In the genomic region with DNA sequence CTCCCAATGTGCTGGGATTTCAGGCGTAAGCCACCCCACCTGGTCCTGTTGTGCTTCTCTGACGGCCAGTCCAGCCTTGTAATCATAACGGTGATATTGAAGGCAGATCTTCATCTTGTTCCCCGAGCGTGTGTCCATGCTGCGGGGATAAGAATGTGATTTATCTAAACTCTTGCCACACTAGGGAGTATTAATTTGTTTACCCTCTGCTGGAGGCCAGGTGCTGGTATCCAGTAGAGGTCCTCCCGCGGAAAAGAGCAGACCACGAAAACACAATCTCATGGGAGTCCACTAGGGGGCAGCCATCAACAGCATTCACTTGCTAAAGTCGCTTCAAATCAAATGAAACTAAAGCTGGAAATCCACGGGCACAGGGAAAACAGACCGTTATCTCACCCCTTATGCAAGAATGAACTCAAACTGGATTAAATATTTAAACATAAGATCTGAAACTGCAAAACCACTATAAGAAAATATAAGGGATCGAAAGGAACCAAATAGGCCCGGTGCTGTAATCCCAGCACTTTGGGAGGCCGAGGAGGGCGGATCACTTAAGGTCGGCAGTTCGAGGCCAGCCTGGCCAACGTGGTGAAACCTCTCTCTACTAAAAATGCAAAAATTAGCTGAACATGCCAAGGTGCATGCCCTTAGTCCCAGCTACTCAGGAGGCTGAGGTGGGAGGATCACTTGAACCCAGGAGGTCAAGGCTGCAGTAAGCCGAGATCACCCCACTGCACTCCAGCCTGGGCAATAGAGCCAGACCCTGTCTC, we compare ENCODE assay signal across 8 cellular contexts. TPM values are rescaled to one million over a fixed set of nuclear protein-coding genes. Genes with fewer than 3 reads are reported as not detected.
DNase-seq lines count a peak whose midpoint lies in the region; ATAC-seq and TF ChIP-seq lines count a peak whose summit lies in the region.

No MANE protein-coding gene starts in this region.

- peak; percentile 30 for DNase-seq in GF-D8 (lab: John Stamatoyannopoulos, UW)
- DNase-seq in NCI-H1417 (lab: John Stamatoyannopoulos, UW) = peak; percentile 74 to 92 (median 78)
- peak; percentile 53 for DNase-seq in T follicular helper cell (ENCODE audit: low read depth)
- DNase-seq in activated naive CD8-positive, alpha-beta T cell treated with anti-CD3 and anti-CD28 coated beads, Interleukin-2, amount 10 ng/mL, durations not matched to agents 7 days and 5 days = peak; percentile 60
- DNase-seq in Right ventricle myocardium inferior (ENCODE audit: missing footprints) = peak; percentile 72
- DNase-seq in posterior vena cava (ENCODE audit: low spot score) = peak; percentile 87
- DNase-seq in upper lobe of left lung = peak in 1 of 2 donors; percentile 82

- H3K4me3 Mint-ChIP-seq in activated naive CD8-positive, alpha-beta T cell treated with anti-CD3 and anti-CD28 coated beads, Interleukin-2, amount 10 ng/mL, durations not matched to agents 7 days and 5 days = peak overlapping the region; percentile 56

- no peaks in the 10 kb centered on the region for H3K36me3 ChIP-seq in upper lobe of left lung

- POLR2A ChIA-PET in activated naive CD8-positive, alpha-beta T cell treated with anti-CD3 and anti-CD28 coated beads, Interleukin-2, amount 10 ng/mL, durations not matched to agents 7 days and 5 days (lab: Charles Lee) = interaction anchor here (1.0 kb wide), 1 partner anchor 22 kb away, joined by 3 read pairs; a partner anchor contains a TSS

- intact Hi-C loops in Right ventricle myocardium inferior (cut with DNase I) = no loop called here
- intact Hi-C loops in posterior vena cava (cut with DNase I) = no loop called here

- H3K27ac Mint-ChIP-seq in activated naive CD8-positive, alpha-beta T cell treated with anti-CD3 and anti-CD28 coated beads, Interleukin-2, amount 10 ng/mL, durations not matched to agents 7 days and 5 days = no peak overlapping the region

- H3K4me1 ChIP-seq in upper lobe of left lung = peaks cover 0 to 8% (median 4%) of the 10 kb centered on the region in 4 donors

- 37% methylated on average over 20 of the region's 20 CpGs for WGBS in upper lobe of left lung, 2 donors

- no peaks in the 10 kb centered on the region for H3K27me3 Mint-ChIP-seq in activated naive CD8-positive, alpha-beta T cell treated with anti-CD3 and anti-CD28 coated beads, Interleukin-2, amount 10 ng/mL, durations not matched to agents 7 days and 5 days

- TF ChIP-seq EP300 in upper lobe of left lung (IDR thresholded peaks at IDR 0.05) = no peak

- peak overlapping the region in 1 of 4 donors; percentile 20 for H3K4me3 ChIP-seq in upper lobe of left lung

- H3K27me3 ChIP-seq in upper lobe of left lung = no peaks in the 10 kb centered on the region

- H3K4me1 Mint-ChIP-seq in activated naive CD8-positive, alpha-beta T cell treated with anti-CD3 and anti-CD28 coated beads, Interleukin-2, amount 10 ng/mL, durations not matched to agents 7 days and 5 days = peaks cover 11% of the 10 kb centered on the region

- no peaks in the 10 kb centered on the region for H3K9me3 ChIP-seq in upper lobe of left lung

- ATAC-seq in activated naive CD8-positive, alpha-beta T cell treated with anti-CD3 and anti-CD28 coated beads, Interleukin-2, amount 10 ng/mL, durations not matched to agents 7 days and 5 days (ENCODE audit: low read depth) = peak; percentile 58
- ATAC-seq in Right ventricle myocardium inferior = peak; percentile 86
- ATAC-seq in upper lobe of left lung (ENCODE audit: low FRiP score in 2 of 2) = peak; percentile 88 to 93
- ATAC-seq in HG03139 (IDR thresholded peaks at IDR 0.05; ENCODE audit: unreplicated experiment) = no peak

- peak overlapping the region in 1 of 4 donors; percentile 21 for H3K27ac ChIP-seq in upper lobe of left lung

- no peak for TF ChIP-seq POLR2A in upper lobe of left lung (IDR thresholded peaks at IDR 0.05)

- TF ChIP-seq CTCF in upper lobe of left lung (IDR thresholded peaks at IDR 0.05) = peak; percentile 73 to 83 (median 78)

- H3K36me3 Mint-ChIP-seq in activated naive CD8-positive, alpha-beta T cell treated with anti-CD3 and anti-CD28 coated beads, Interleukin-2, amount 10 ng/mL, durations not matched to agents 7 days and 5 days = no peaks in the 10 kb centered on the region

- H3K9me3 Mint-ChIP-seq in activated naive CD8-positive, alpha-beta T cell treated with anti-CD3 and anti-CD28 coated beads, Interleukin-2, amount 10 ng/mL, durations not matched to agents 7 days and 5 days = no peaks in the 10 kb centered on the region

RNA-seq across cellular contexts. Expression of a gene that starts 22.3 kb away (rescaled TPM):
- total RNA-seq in activated naive CD8-positive, alpha-beta T cell treated with anti-CD3 and anti-CD28 coated beads, Interleukin-2, amount 10 ng/mL, durations not matched to agents 7 days and 5 days = 10 to 100 TPM; 77.2 to 88.9 TPM
- total RNA-seq in Right ventricle myocardium inferior (23.5 TPM), posterior vena cava (10 to 100 TPM; 43.7 to 46.7 TPM), upper lobe of left lung (10 to 100 TPM; 40.9 to 79.5 (median 45.4) TPM)
